11 cellular contexts compared by ENCODE assay signal in genomic region chr12:94172973-94173372, GRCh38. TPM values are rescaled to one million over a fixed set of nuclear protein-coding genes. Genes with fewer than 3 reads are reported as not detected.
A peak's percentile ranks its signal among the peaks of the same experiment; 100 is the strongest.
DNase-seq lines count a peak whose midpoint lies in the region; ATAC-seq and TF ChIP-seq lines count a peak whose summit lies in the region.
"Had no signal": no experiment of that assay in that cellular context is flagged by ENCODE, and none has a peak within 500 bp of the region (broad histone marks: within the 10 kb centered on the region; RNA-seq: fewer than 3 reads in every experiment).

No MANE protein-coding gene starts in this region.

- 74% methylated on average over 9 of the region's 9 CpGs for WGBS in SK-N-SH (ENCODE audit: low lambda C conversion rate)

- H3K27ac Mint-ChIP-seq in activated CD4-positive, alpha-beta T cell treated with anti-CD3 and anti-CD28 coated beads, Interleukin-2, amount 10 ng/mL, durations not matched to agents 7 days and 5 days = no peak overlapping the region
- H3K27ac Mint-ChIP-seq: activated naive CD4-positive, alpha-beta T cell treated with anti-CD3 and anti-CD28 coated beads, Interleukin-2, amount 50 U/mL, for 72 hours had no signal

- TF ChIP-seq RAD21 in SK-N-SH (IDR thresholded peaks at IDR 0.05; ENCODE audit: low read length) = no peak

- no peaks in the 10 kb centered on the region for H3K79me2 ChIP-seq in SK-N-SH (ENCODE audit: insufficient read depth)

- H3K9me2 ChIP-seq in SK-N-SH = no peaks in the 10 kb centered on the region

- DNase-seq in SK-N-SH = no peak
- peak; percentile 49 for DNase-seq in SK-MEL-5 (ENCODE audit: low read depth, low spot score)
- DNase-seq in foreskin keratinocyte = peak; percentile 77 to 87
- DNase-seq in thoracic aorta (ENCODE audit: low spot score) = no peak
- no peak for DNase-seq in activated CD4-positive, alpha-beta T cell treated with anti-CD3 and anti-CD28 coated beads, Interleukin-2, amount 10 ng/mL, durations not matched to agents 7 days and 5 days
- no peak for DNase-seq in NCI-H345 (lab: John Stamatoyannopoulos, UW)
- DNase-seq: 8988T, occipital lobe had no signal

- CTCF ChIA-PET in SK-N-SH (lab: Yijun Ruan, JAX) = interaction anchor here (1.0 to 3.6 kb wide), 4 partner anchors 18 to 38 kb away, joined by 3 to 13 read pairs (median 3); no protein-coding TSS in a partner anchor
- CTCF ChIA-PET in activated CD4-positive, alpha-beta T cell treated with anti-CD3 and anti-CD28 coated beads, Interleukin-2, amount 10 ng/mL, durations not matched to agents 7 days and 5 days (lab: Charles Lee) = interaction anchor here (1.3 to 2.4 kb wide), 4 partner anchors 9 to 21 kb away, joined by 3 to 8 read pairs (median 6); no protein-coding TSS in a partner anchor

- H3K27ac ChIP-seq in SK-N-SH (ENCODE audit: low read depth in 2 of 2, low read length in 1 of 2) = no peak overlapping the region
- H3K27ac ChIP-seq in foreskin keratinocyte = no peak overlapping the region
- peak overlapping the region in 1 of 2 donors; percentile 27 for H3K27ac ChIP-seq in thoracic aorta

- H3K36me3 ChIP-seq in SK-N-SH (replicated peaks in 1 of 2; ENCODE audit: control insufficient read depth in 1 of 2, insufficient read depth in 2 of 2, low read length in 1 of 2) (no peaks in the 10 kb centered on the region), thoracic aorta (no peaks in the 10 kb centered on the region)

- H3K9me3 ChIP-seq in SK-N-SH (no peaks in the 10 kb centered on the region), thoracic aorta (peaks cover 1% of the 10 kb centered on the region)

- in situ Hi-C loops in SK-MEL-5 (cut with HindIII; ENCODE audit: low pct_unique_long_range_greater_than_20kb, low sequenced_read_pairs) = no loop called here

- no peaks in the 10 kb centered on the region for H3K27me3 Mint-ChIP-seq in activated CD4-positive, alpha-beta T cell treated with anti-CD3 and anti-CD28 coated beads, Interleukin-2, amount 10 ng/mL, durations not matched to agents 7 days and 5 days

- no peak overlapping the region for H3K4me3 ChIP-seq in SK-N-SH (ENCODE audit: low read depth in 2 of 2, low read length in 1 of 2)
- H3K4me3 ChIP-seq in thoracic aorta = no peak overlapping the region

- POLR2A ChIA-PET in SK-N-SH (lab: Yijun Ruan, JAX) = no interaction called here
- POLR2A ChIA-PET in activated CD4-positive, alpha-beta T cell treated with anti-CD3 and anti-CD28 coated beads, Interleukin-2, amount 10 ng/mL, durations not matched to agents 7 days and 5 days (lab: Charles Lee) = interaction anchor here (0.6 kb wide), 1 partner anchor 14 kb away, joined by 3 read pairs; no protein-coding TSS in a partner anchor

- 0 out of 2 replicates have a peak overlapping the region, but pooled peaks have one; percentile 22 for H2AFZ ChIP-seq in SK-N-SH (ENCODE audit: low read depth)

- no peaks in the 10 kb centered on the region for H3F3A ChIP-seq in SK-N-SH (replicated peaks; ENCODE audit: insufficient read depth)

- TF ChIP-seq CTCF in SK-N-SH (IDR thresholded peaks at IDR 0.05) = no peak
- no peak for TF ChIP-seq CTCF in foreskin keratinocyte (conservative IDR thresholded peaks at IDR 0.05)
- no peak for TF ChIP-seq CTCF in thoracic aorta (IDR thresholded peaks at IDR 0.05)

- no peak overlapping the region for H3K4me3 Mint-ChIP-seq in activated CD4-positive, alpha-beta T cell treated with anti-CD3 and anti-CD28 coated beads, Interleukin-2, amount 10 ng/mL, durations not matched to agents 7 days and 5 days

- no peak overlapping the region for H3K4me2 ChIP-seq in SK-N-SH

- H3K9ac ChIP-seq in SK-N-SH = no peak overlapping the region

- no peak for ATAC-seq in SK-N-SH treated with all-trans-retinoic acid at 6 μM for 48 hours
- no peak for ATAC-seq in foreskin keratinocyte
- ATAC-seq in thoracic aorta (ENCODE audit: insufficient number of reproducible peaks, low FRiP score, low read depth) = peak; percentile 29
- no peak for ATAC-seq in HG03378 (IDR thresholded peaks at IDR 0.05; ENCODE audit: unreplicated experiment)
- ATAC-seq: activated naive CD4-positive, alpha-beta T cell treated with anti-CD3 and anti-CD28 coated beads, Interleukin-2, amount 50 U/mL, for 72 hours had no signal

- H3K36me3 Mint-ChIP-seq in activated CD4-positive, alpha-beta T cell treated with anti-CD3 and anti-CD28 coated beads, Interleukin-2, amount 10 ng/mL, durations not matched to agents 7 days and 5 days (ENCODE audit: low read depth) = peaks cover 48% of the 10 kb centered on the region

- H3K9me3 Mint-ChIP-seq in activated CD4-positive, alpha-beta T cell treated with anti-CD3 and anti-CD28 coated beads, Interleukin-2, amount 10 ng/mL, durations not matched to agents 7 days and 5 days = peaks cover 7% of the 10 kb centered on the region

- peaks cover 63% of the 10 kb centered on the region for H3K4me1 Mint-ChIP-seq in activated CD4-positive, alpha-beta T cell treated with anti-CD3 and anti-CD28 coated beads, Interleukin-2, amount 10 ng/mL, durations not matched to agents 7 days and 5 days

- no peaks in the 10 kb centered on the region for H4K20me1 ChIP-seq in SK-N-SH (ENCODE audit: insufficient read depth)

- H3K4me1 ChIP-seq in SK-N-SH (ENCODE audit: control insufficient read depth in 1 of 2, insufficient read depth in 2 of 2, low read depth in 1 of 2, low read length in 1 of 2) (no peaks in the 10 kb centered on the region), foreskin keratinocyte (no peaks in the 10 kb centered on the region), thoracic aorta (ENCODE audit: control insufficient read depth in 1 of 2, low read depth in 2 of 2) (no peaks in the 10 kb centered on the region)

- H3K27me3 ChIP-seq in SK-N-SH (ENCODE audit: insufficient read depth) (no peaks in the 10 kb centered on the region), foreskin keratinocyte (peaks cover 26% of the 10 kb centered on the region), thoracic aorta (replicated peaks; ENCODE audit: insufficient read depth) (no peaks in the 10 kb centered on the region)

- no peak for TF ChIP-seq EP300 in SK-N-SH (IDR thresholded peaks at IDR 0.05; ENCODE audit: borderline replicate concordance in 1 of 2, low read depth in 1 of 2, low read length in 1 of 2)

TF ChIP-seq in SK-N-SH, 30 proteins besides CTCF, POLR2A, EP300 and RAD21 (continues in another document):
- no peak for TF ChIP-seq REST (IDR thresholded peaks at IDR 0.05; ENCODE audit: low read depth, low read length)

TF ChIP-seq in SK-N-SH treated with all-trans-retinoic acid at 6 μM for 48 hours, 23 proteins besides CTCF, POLR2A, EP300 and RAD21 (continues in another document):
- TF ChIP-seq ISL1 (CRISPR knock-in tag; IDR thresholded peaks at IDR 0.05) = no peak
- TF ChIP-seq CSRNP3 (CRISPR knock-in tag; IDR thresholded peaks at IDR 0.05) = no peak
- TF ChIP-seq ZNF8 (CRISPR knock-in tag; IDR thresholded peaks at IDR 0.05) = no peak
- no peak for TF ChIP-seq ARNTL (CRISPR knock-in tag; IDR thresholded peaks at IDR 0.05; ENCODE audit: borderline replicate concordance, low read depth)
- TF ChIP-seq TSHZ2 (CRISPR knock-in tag; IDR thresholded peaks at IDR 0.05) = no peak
- TF ChIP-seq GLIS3 (CRISPR knock-in tag; IDR thresholded peaks at IDR 0.05) = no peak
- no peak for TF ChIP-seq ZNF70 (CRISPR knock-in tag; IDR thresholded peaks at IDR 0.05)
- TF ChIP-seq ZFP3 (CRISPR knock-in tag; IDR thresholded peaks at IDR 0.05) = no peak
- no peak for TF ChIP-seq PPARA (CRISPR knock-in tag; IDR thresholded peaks at IDR 0.05; ENCODE audit: borderline replicate concordance)

RNA-seq across cellular contexts. Expression of gene PLXNC1, which starts 24.6 kb away (rescaled TPM):
- polyA plus RNA-seq in SK-N-SH (2012; rRNA removed) (0.23 and 0.28 TPM in 2 replicates), foreskin keratinocyte (0.03 and 0.21 TPM in 2 replicates)
- 0.24 and 0.27 TPM in 2 replicates for polyA plus RNA-seq in SK-N-SH (2012; cell fraction: cytosol; rRNA removed)
- 0.28 and 0.50 TPM in 2 replicates for polyA plus RNA-seq in SK-N-SH (2012; cell fraction: nucleus; rRNA removed)
- 48.8 and 52.5 TPM in 2 replicates for total RNA-seq in SK-MEL-5 (2014; rRNA removed; shearing (Covaris generic))
- 33.3 and 48.0 TPM in 2 replicates for polyA plus RNA-seq in SK-MEL-5 (2015; cell fraction: cytosol; rRNA removed)
- 24.2 and 26.6 TPM in 2 replicates for polyA plus RNA-seq in SK-MEL-5 (2015; cell fraction: nucleus; rRNA removed)
- total RNA-seq in foreskin keratinocyte (0.18 and 0.88 TPM in 2 replicates), thoracic aorta (1 to 10 TPM; 8.5 to 9.2 TPM)
- 10 to 100 TPM; 27.4 to 29.7 TPM for total RNA-seq in activated CD4-positive, alpha-beta T cell treated with anti-CD3 and anti-CD28 coated beads, Interleukin-2, amount 10 ng/mL, durations not matched to agents 7 days and 5 days

Comparison
In these comparisons a context has a peak if more than half of its experiments do, and no peak if none do; other contexts are left out.
1. DNase-seq: peak in SK-MEL-5 (single experiment) and foreskin keratinocyte (2 of 2); none in SK-N-SH (single experiment), thoracic aorta (single experiment), activated CD4-positive, alpha-beta T cell treated with anti-CD3 and anti-CD28 coated beads, Interleukin-2, amount 10 ng/mL, durations not matched to agents 7 days and 5 days (single experiment) and NCI-H345 (single experiment).